20 cellular contexts compared by ENCODE assay signal in genomic region chr1:43315481-43315880, GRCh38. TPM values are rescaled to one million over a fixed set of nuclear protein-coding genes. Genes with fewer than 3 reads are reported as not detected.
A peak's percentile ranks its signal among the peaks of the same experiment; 100 is the strongest.
DNase-seq lines count a peak whose midpoint lies in the region; ATAC-seq and TF ChIP-seq lines count a peak whose summit lies in the region.
"Had no signal": no experiment of that assay in that cellular context is flagged by ENCODE, and none has a peak within 500 bp of the region (broad histone marks: within the 10 kb centered on the region; RNA-seq: fewer than 3 reads in every experiment).

No MANE protein-coding gene starts in this region.

- DNase-seq in amygdala (lab: John Stamatoyannopoulos, UW) (peak in 29 of 56 donors; percentile 10 to 74 (median 41)), globus pallidus (ENCODE audit: low spot score) (peak; percentile 88), neural crest cell (ENCODE audit: low read depth, low spot score) (no peak), spleen (peak; percentile 22), immature natural killer cell (no peak), OCI-LY7 (ENCODE audit: low spot score) (no peak), NCI-H748 (lab: John Stamatoyannopoulos, UW; ENCODE audit: unreplicated experiment) (no peak)
- DNase-seq: Caco-2, DMS153, NCI-H1105 treated with DMSO at 0.1 percent for 48 hours, NCI-H1694 treated with DMSO at 0.1 percent for 48 hours, NCI-H2107, NCI-H2227 treated with DMSO at 0.1 percent for 48 hours, NCI-H524, SIG-M5 had no signal

- no peaks in the 10 kb centered on the region for H3K9me2 ChIP-seq in OCI-LY7 (ENCODE audit: insufficient read depth, low read length)

- no peaks in the 10 kb centered on the region for H3K9me3 ChIP-seq in spleen
- no peaks in the 10 kb centered on the region for H3K9me3 ChIP-seq in OCI-LY7 (ENCODE audit: low read length)
- H3K9me3 ChIP-seq: Caco-2, Peyer's patch had no signal

- H3K27ac Mint-ChIP-seq in neural crest cell (ENCODE audit: unreplicated experiment) (peak overlapping the region; percentile 95), immature natural killer cell (peak overlapping the region in 1 of 6 donors; percentile 40)

- no peak for TF ChIP-seq CTCF in neural crest cell (conservative IDR thresholded peaks at IDR 0.05)
- TF ChIP-seq CTCF in spleen (IDR thresholded peaks at IDR 0.05 in 8 of 11, conservative IDR thresholded peaks at IDR 0.05 in 3 of 11): no peak
- TF ChIP-seq CTCF in OCI-LY7 (conservative IDR thresholded peaks at IDR 0.05; ENCODE audit: low read length): no peak

- H3K4me3 Mint-ChIP-seq in neural crest cell (no peak overlapping the region), immature natural killer cell (no peak overlapping the region)
- H3K4me3 Mint-ChIP-seq: CD14-positive monocyte had no signal

- no peaks in the 10 kb centered on the region for H3K79me2 ChIP-seq in OCI-LY7 (ENCODE audit: insufficient read depth, low read depth, low read length)

- intact Hi-C loops in spleen (cut with DNase I; ENCODE audit: low total_unique reads): no loop called here
- intact Hi-C loops in OCI-LY7 (cut with micrococcal nuclease; ENCODE audit: unreplicated experiment): no loop called here

- peaks cover 0 to 65% (median 0%) of the 10 kb centered on the region in 6 donors for H3K36me3 ChIP-seq in spleen
- no peaks in the 10 kb centered on the region for H3K36me3 ChIP-seq in OCI-LY7 (ENCODE audit: insufficient read depth, low read length)
- H3K36me3 ChIP-seq: Peyer's patch had no signal

- H3K9me3 Mint-ChIP-seq in neural crest cell (no peaks in the 10 kb centered on the region), immature natural killer cell (no peaks in the 10 kb centered on the region)
- H3K9me3 Mint-ChIP-seq: CD14-positive monocyte had no signal

- H3K4me2 ChIP-seq in OCI-LY7 (ENCODE audit: low read length): no peak overlapping the region

- H2AFZ ChIP-seq in OCI-LY7 (ENCODE audit: low read length): no peak overlapping the region

- ATAC-seq in GM19452 (IDR thresholded peaks at IDR 0.05; ENCODE audit: unreplicated experiment): no peak

- H3K4me3 ChIP-seq in spleen: no peak overlapping the region
- H3K4me3 ChIP-seq in OCI-LY7 (ENCODE audit: low read depth, low read length, poor library complexity, severe bottlenecking): no peak overlapping the region
- H3K4me3 ChIP-seq: Peyer's patch had no signal

- H3K27me3 Mint-ChIP-seq in neural crest cell (ENCODE audit: low read depth) (no peaks in the 10 kb centered on the region), immature natural killer cell (ENCODE audit: low read depth in 3 of 3) (peaks cover 0 to 5% (median 1%) of the 10 kb centered on the region in 3 donors)

- BruUV-seq in OCI-LY7 (replicated peaks; lab: Mats Ljungman, UMichigan): no TSS peak

- POLR2A ChIA-PET in OCI-LY7 (lab: Charles Lee): no interaction called here

- H3K36me3 Mint-ChIP-seq in neural crest cell (ENCODE audit: low read depth) (no peaks in the 10 kb centered on the region), immature natural killer cell (peaks cover 0 to 5% (median 0%) of the 10 kb centered on the region in 3 donors)
- H3K36me3 Mint-ChIP-seq: CD14-positive monocyte had no signal

- 75 to 87% (median 86%) methylated on average over 3 of the region's 3 CpGs for WGBS in spleen, 5 donors

- H3K27ac ChIP-seq in spleen (no peak overlapping the region), OCI-LY7 (ENCODE audit: low read depth, low read length, poor library complexity, severe bottlenecking) (no peak overlapping the region)
- H3K27ac ChIP-seq: Peyer's patch had no signal

- CTCF ChIA-PET in OCI-LY7 (lab: Charles Lee; ENCODE audit: unreplicated experiment): no interaction called here

- no peaks in the 10 kb centered on the region for H4K20me1 ChIP-seq in OCI-LY7 (ENCODE audit: insufficient read depth, low read length)

- H3K27me3 ChIP-seq in spleen (replicated peaks in 1 of 7): no peaks in the 10 kb centered on the region
- H3K27me3 ChIP-seq: Peyer's patch had no signal

- H3K4me1 Mint-ChIP-seq in neural crest cell (peaks cover 49% of the 10 kb centered on the region), immature natural killer cell (no peaks in the 10 kb centered on the region)

- TF ChIP-seq POLR2A in spleen (IDR thresholded peaks at IDR 0.05): no peak

- H3K4me1 ChIP-seq in spleen (peaks cover 0 to 18% (median 3%) of the 10 kb centered on the region in 6 donors), OCI-LY7 (ENCODE audit: insufficient read depth, low read length, poor library complexity, severe bottlenecking) (no peaks in the 10 kb centered on the region)
- H3K4me1 ChIP-seq: Caco-2, Peyer's patch had no signal

RNA-seq across cellular contexts. Expression of gene TIE1, which starts 14.7 kb away (rescaled TPM):
- total RNA-seq in neural crest cell: 2.2 and 2.8 TPM in 2 replicates
- total RNA-seq in spleen: 10 to 100 TPM; 45.0 to 81.8 (median 65.4) TPM
- 10 to 100 TPM in 1 of 3 donors, 1 to 10 TPM in 2; 4.9 to 17.4 (median 7.0) TPM for polyA plus RNA-seq in spleen
- polyA plus RNA-seq in immature natural killer cell: 1 to 10 TPM; 8.8 to 9.2 (median 8.8) TPM
- 0.66 TPM in 1 of 2 replicates, not detected in the other for total RNA-seq in OCI-LY7 (2014; rRNA removed; shearing (Covaris generic))
- 0.15 TPM in 1 of 2 replicates, not detected in the other for total RNA-seq in OCI-LY7 (2022)
- total RNA-seq: Caco-2 had no signal
- polyA plus RNA-seq: CD14-positive monocyte had no signal

RNA-seq across cellular contexts. Expression of gene MPL, which starts 22.1 kb away (rescaled TPM):
- total RNA-seq in neural crest cell (not detected in 2 replicates), spleen (1 to 10 TPM in 4 of 7 donors, under 1 TPM in 2, not detected in 1; 0.47 to 2.2 (median 1.3) TPM), OCI-LY7 (2022) (not detected in 2 replicates)
- polyA plus RNA-seq in spleen (not detected), immature natural killer cell (under 1 TPM in 1 of 3 donors, not detected in 2; 0.57 TPM)
- total RNA-seq in OCI-LY7 (2014; rRNA removed; shearing (Covaris generic)): not detected in 2 replicates
- total RNA-seq: Caco-2, HT1080, LHCN-M2, Peyer's patch had no signal
- polyA plus RNA-seq: CD14-positive monocyte had no signal

RNA-seq across cellular contexts. Expression of gene C1orf210, which starts 30.1 kb away (rescaled TPM):
- not detected in 2 replicates for total RNA-seq in neural crest cell
- total RNA-seq in spleen: not detected
- polyA plus RNA-seq in spleen: not detected
- polyA plus RNA-seq in immature natural killer cell: not detected
- total RNA-seq in OCI-LY7 (2014; rRNA removed; shearing (Covaris generic)): not detected in 2 replicates
- not detected in 2 replicates for total RNA-seq in OCI-LY7 (2022)
- total RNA-seq: HT1080, LHCN-M2 had no signal
- polyA plus RNA-seq: CD14-positive monocyte had no signal

RNA-seq across cellular contexts. Expression of gene CDC20, which starts 43.3 kb away (rescaled TPM):
- total RNA-seq in neural crest cell (180 and 196 TPM in 2 replicates), spleen (10 to 100 TPM in 4 of 7 donors, 1 to 10 TPM in 3; 3.8 to 18.4 (median 12.5) TPM), OCI-LY7 (2022) (209 and 223 TPM in 2 replicates)
- polyA plus RNA-seq in spleen (10 to 100 TPM in 1 of 3 donors, 1 to 10 TPM in 2; 2.1 to 25.9 (median 7.0) TPM), immature natural killer cell (1 to 10 TPM in 2 of 3 donors, under 1 TPM in 1; 0.69 to 4.0 (median 3.0) TPM)
- 153 and 174 TPM in 2 replicates for total RNA-seq in OCI-LY7 (2014; rRNA removed; shearing (Covaris generic))

RNA-seq across cellular contexts. Expression of gene TMEM125, which starts 45.7 kb away (rescaled TPM):
- 0.14 TPM in 1 of 2 replicates, not detected in the other for total RNA-seq in neural crest cell
- not detected for total RNA-seq in spleen
- polyA plus RNA-seq in spleen: under 1 TPM in 2 of 3 donors, not detected in 1; 0.05 to 0.06 TPM
- polyA plus RNA-seq in immature natural killer cell: 1 to 10 TPM in 1 of 3 donors, under 1 TPM in 1, not detected in 1; 0.53 to 3.7 TPM
- total RNA-seq in OCI-LY7 (2014; rRNA removed; shearing (Covaris generic)): not detected in 2 replicates
- 0.23 and 0.44 TPM in 2 replicates for total RNA-seq in OCI-LY7 (2022)
- total RNA-seq: HT1080, LHCN-M2 had no signal
- polyA plus RNA-seq: CD14-positive monocyte had no signal

Comparison
In these comparisons a context has a peak if more than half of its experiments do, and no peak if none do; other contexts are left out.
1. DNase-seq: peak in amygdala (29 of 56), globus pallidus (single experiment) and spleen (single experiment); none in neural crest cell (single experiment), immature natural killer cell (0 of 3), OCI-LY7 (single experiment) and NCI-H748 (single experiment).
2. RNA of gene TIE1, which starts 14.7 kb away (total RNA-seq): 45.0 to 81.8 TPM in spleen; 2.2 to 2.8 TPM in neural crest cell and 0.15 to 0.66 TPM in OCI-LY7; every median in the first group is over 10 times any median in the second.